ENCODE assay signal across 1 cellular context in genomic region chr19:41367848-41368301, GRCh38.
TF ChIP-seq lines count a peak whose summit lies in the region.

No MANE protein-coding gene starts in this region.

TF ChIP-seq in K562, 482 proteins besides CTCF, POLR2A, EP300 and RAD21 (continued from another document and continues in another):
- TF ChIP-seq PCBP2 (IDR thresholded peaks at IDR 0.05; ENCODE audit: low read depth, low read length, poor library complexity, severe bottlenecking) (no peak), ZBTB7A (IDR thresholded peaks at IDR 0.05; ENCODE audit: borderline replicate concordance, control insufficient read depth, low read depth, low read length) (no peak), E2F8 (IDR thresholded peaks at IDR 0.05; ENCODE audit: low read depth, partially characterized antibody) (peak; percentile 17), LCOR (CRISPR knock-in tag; IDR thresholded peaks at IDR 0.05) (no peak), NRF1 (conservative IDR thresholded peaks at IDR 0.05 in 1 of 2, IDR thresholded peaks at IDR 0.05 in 1 of 2) (peak; percentile 39 to 50; a peak in 3 of 4 replicates), NEUROD1 (IDR thresholded peaks at IDR 0.05; ENCODE audit: borderline replicate concordance, low read depth, low read length, partially characterized antibody) (no peak), NR1H2 (CRISPR knock-in tag; IDR thresholded peaks at IDR 0.05) (no peak), ZBTB8A (IDR thresholded peaks at IDR 0.05; ENCODE audit: partially characterized antibody) (no peak), ZNF316 (IDR thresholded peaks at IDR 0.05) (peak; percentile 73), DMBX1 (CRISPR knock-in tag; IDR thresholded peaks at IDR 0.05; ENCODE audit: borderline replicate concordance) (no peak), ZFP91 (CRISPR knock-in tag; IDR thresholded peaks at IDR 0.05) (0 out of 2 replicates have a peak, but pooled peaks have one; percentile 56), ZNF766 (CRISPR knock-in tag; conservative IDR thresholded peaks at IDR 0.05) (peak; percentile 71), TAF1 (IDR thresholded peaks at IDR 0.05; ENCODE audit: control insufficient read depth, extremely low read depth, insufficient read depth, low read length, severe bottlenecking) (no peak), DPF2 (IDR thresholded peaks at IDR 0.05) (peak; percentile 94), TEAD4 (IDR thresholded peaks at IDR 0.05; ENCODE audit: low read length) (peak; percentile 82), TEAD4 (CRISPR knock-in tag; IDR thresholded peaks at IDR 0.05; ENCODE audit: borderline replicate concordance) (no peak), ZKSCAN3 (CRISPR knock-in tag; IDR thresholded peaks at IDR 0.05) (no peak), SRSF7 (optimal IDR thresholded peaks at IDR 0.05; ENCODE audit: low read depth, low read length) (no peak), ZNF274 (IDR thresholded peaks at IDR 0.05; ENCODE audit: borderline replicate concordance, low read depth, low read length) (no peak), ZBTB5 (IDR thresholded peaks at IDR 0.05) (no peak), SMARCA4 (IDR thresholded peaks at IDR 0.05) (peak; percentile 93), ARNT (IDR thresholded peaks at IDR 0.05) (peak; percentile 31 to 85; a peak in 3 of 4 replicates), ZBTB9 (CRISPR knock-in tag; IDR thresholded peaks at IDR 0.05) (no peak), ETS2 (tag; IDR thresholded peaks at IDR 0.05; ENCODE audit: borderline replicate concordance, poor library complexity, severe bottlenecking) (no peak), ARHGAP35 (IDR thresholded peaks at IDR 0.05; ENCODE audit: partially characterized antibody) (no peak), ZNF589 (CRISPR knock-in tag; IDR thresholded peaks at IDR 0.05; ENCODE audit: low read depth) (peak; percentile 86), NFATC3 (IDR thresholded peaks at IDR 0.05) (no peak), BCOR (IDR thresholded peaks at IDR 0.05) (no peak), CUX1 (CRISPR knock-in tag; IDR thresholded peaks at IDR 0.05) (no peak), JUNB (CRISPR knock-in tag; conservative IDR thresholded peaks at IDR 0.05) (no peak), ZNF175 (CRISPR knock-in tag; IDR thresholded peaks at IDR 0.05; ENCODE audit: low read depth) (peak; percentile 46; the same call in 1 of the 2 replicates), ZNF280B (CRISPR knock-in tag; IDR thresholded peaks at IDR 0.05) (no peak), ZNF592 (IDR thresholded peaks at IDR 0.05) (peak; percentile 93), ZNF311 (CRISPR knock-in tag; IDR thresholded peaks at IDR 0.05) (no peak), NFRKB (IDR thresholded peaks at IDR 0.05; ENCODE audit: low read depth) (peak; percentile 52), MTA3 (IDR thresholded peaks at IDR 0.05; ENCODE audit: borderline replicate concordance) (peak; percentile 51; the same call in 1 of the 2 replicates), FOXK2 (conservative IDR thresholded peaks at IDR 0.05 in 1 of 2, IDR thresholded peaks at IDR 0.05 in 1 of 2; ENCODE audit: low read depth in 2 of 2) (peak in 1 of 2 experiments; percentile 49; a peak in 2 of 4 replicates), PHF21A (IDR thresholded peaks at IDR 0.05; ENCODE audit: borderline replicate concordance, low read depth) (no peak), HBP1 (CRISPR knock-in tag; IDR thresholded peaks at IDR 0.05) (no peak), HMBOX1 (IDR thresholded peaks at IDR 0.05) (peak; percentile 57; the same call in 1 of the 2 replicates), ZKSCAN8 (CRISPR knock-in tag; IDR thresholded peaks at IDR 0.05) (no peak)
